Comparison of ENCODE assay signal across 8 cellular contexts in the genomic region with DNA sequence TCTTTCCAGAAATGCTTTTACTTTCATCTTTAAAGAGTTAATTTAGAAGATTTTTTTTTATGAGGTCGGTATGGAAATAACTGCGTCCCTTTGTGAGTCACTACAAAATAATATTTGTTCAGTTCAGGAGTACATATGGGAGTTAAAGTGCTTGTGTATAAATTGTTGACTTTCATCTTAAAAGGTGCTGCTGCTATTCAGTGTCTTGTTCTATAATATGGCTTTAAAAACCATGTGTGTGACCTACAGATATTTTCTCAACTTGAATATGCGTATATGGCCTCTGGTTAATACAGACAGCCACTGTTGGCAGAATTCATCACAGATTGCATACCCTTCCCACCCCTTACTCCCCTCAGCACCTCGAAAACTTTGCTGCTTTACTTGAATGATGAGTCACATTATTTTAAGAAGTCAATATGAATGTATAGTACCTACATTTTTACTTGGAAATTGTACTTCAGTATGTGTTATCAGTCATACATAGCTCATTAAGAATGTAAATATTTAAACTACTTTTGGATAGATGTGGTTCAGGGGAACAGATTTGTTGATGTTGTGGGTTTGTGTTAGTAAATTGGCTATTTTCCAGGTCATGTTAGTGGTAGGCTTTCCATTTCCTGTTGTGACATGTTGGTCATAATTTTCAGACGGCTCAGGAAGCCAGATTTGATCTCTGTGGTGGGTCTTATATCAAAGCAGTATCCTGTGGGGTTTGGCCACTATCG. TPM values are rescaled to one million over a fixed set of nuclear protein-coding genes. Genes with fewer than 3 reads are reported as not detected.
DNase-seq lines count a peak whose midpoint lies in the region; ATAC-seq and TF ChIP-seq lines count a peak whose summit lies in the region.

No MANE protein-coding gene starts in this region.

- no peak for TF ChIP-seq CTCF in HL-60 (IDR thresholded peaks at IDR 0.05; ENCODE audit: insufficient read depth, low read length)
- TF ChIP-seq CTCF in prostate gland (IDR thresholded peaks at IDR 0.05) = no peak

- 5% methylated on average over 6 of the region's 6 CpGs for WGBS in prostate gland

- H3K9me3 ChIP-seq in prostate gland = no peaks in the 10 kb centered on the region

- TF ChIP-seq POLR2A in erythroblast (IDR thresholded peaks at IDR 0.05; ENCODE audit: low read length) (no peak), prostate gland (IDR thresholded peaks at IDR 0.05) (no peak)

- H3K4me1 ChIP-seq in prostate gland (replicated peaks) = peaks cover 2% of the 10 kb centered on the region

- peak; percentile 53 for DNase-seq in DMS 273 (lab: John Stamatoyannopoulos, UW; ENCODE audit: unreplicated experiment)
- no peak for DNase-seq in DMS 273 treated with DMSO at 0.1 percent for 48 hours (lab: John Stamatoyannopoulos, UW)
- peak in 1 of 2 experiments; percentile 12 for DNase-seq in HL-60 (ENCODE audit: low read depth in 1 of 2, low spot score in 1 of 2)
- DNase-seq in T-helper 2 cell = peak in 3 of 5 experiments; percentile 21 to 94 (median 82)
- peak; percentile 68 to 78 for DNase-seq in erythroblast (lab: John Stamatoyannopoulos, UW)
- no peak for DNase-seq in prostate gland (ENCODE audit: low spot score)
- DNase-seq in amygdala (lab: John Stamatoyannopoulos, UW) = no peak

- H3K36me3 ChIP-seq in prostate gland = no peaks in the 10 kb centered on the region

- H3K27me3 ChIP-seq in HL-60 (ENCODE audit: insufficient read depth, poor library complexity, severe bottlenecking) (no peaks in the 10 kb centered on the region), prostate gland (replicated peaks; ENCODE audit: insufficient read depth) (no peaks in the 10 kb centered on the region)

- ATAC-seq in HG02938 (IDR thresholded peaks at IDR 0.05; ENCODE audit: unreplicated experiment) = no peak

- H3K27ac ChIP-seq in HL-60 (replicated peaks) (no peak overlapping the region), prostate gland (peak overlapping the region; percentile 98 to 99)

- intact Hi-C loops in prostate gland (cut with DNase I) = loop anchor here (5.0 to 10.0 kb wide), 2 partner anchors 35 to 403 kb away; partner anchors contain the start of gene MFAP3L

- H3K4me3 ChIP-seq in HL-60 (replicated peaks; ENCODE audit: insufficient read depth, low read length) (peak overlapping the region; percentile 6; the same call in 1 of the 2 replicates), prostate gland (peak overlapping the region; percentile 64 to 69)

RNA-seq across cellular contexts. Expression of gene CLCN3, which starts 1.5 kb away (rescaled TPM):
- total RNA-seq in prostate gland = 10 to 100 TPM; 67.2 to 96.4 TPM

RNA-seq across cellular contexts. Expression of gene NEK1, which starts 9.5 kb away (rescaled TPM):
- 10 to 100 TPM in 1 of 2 donors, 1 to 10 TPM in 1; 5.0 to 17.6 TPM for total RNA-seq in prostate gland

Comparison
In these comparisons a context has a peak if more than half of its experiments do, and no peak if none do; other contexts are left out.
1. DNase-seq: peak in DMS 273 (single experiment), T-helper 2 cell (3 of 5) and erythroblast (2 of 2); none in DMS 273 treated with DMSO at 0.1 percent for 48 hours (single experiment), prostate gland (single experiment) and amygdala (0 of 56).